ENCODE assay signal across 17 cellular contexts in the genomic region with DNA sequence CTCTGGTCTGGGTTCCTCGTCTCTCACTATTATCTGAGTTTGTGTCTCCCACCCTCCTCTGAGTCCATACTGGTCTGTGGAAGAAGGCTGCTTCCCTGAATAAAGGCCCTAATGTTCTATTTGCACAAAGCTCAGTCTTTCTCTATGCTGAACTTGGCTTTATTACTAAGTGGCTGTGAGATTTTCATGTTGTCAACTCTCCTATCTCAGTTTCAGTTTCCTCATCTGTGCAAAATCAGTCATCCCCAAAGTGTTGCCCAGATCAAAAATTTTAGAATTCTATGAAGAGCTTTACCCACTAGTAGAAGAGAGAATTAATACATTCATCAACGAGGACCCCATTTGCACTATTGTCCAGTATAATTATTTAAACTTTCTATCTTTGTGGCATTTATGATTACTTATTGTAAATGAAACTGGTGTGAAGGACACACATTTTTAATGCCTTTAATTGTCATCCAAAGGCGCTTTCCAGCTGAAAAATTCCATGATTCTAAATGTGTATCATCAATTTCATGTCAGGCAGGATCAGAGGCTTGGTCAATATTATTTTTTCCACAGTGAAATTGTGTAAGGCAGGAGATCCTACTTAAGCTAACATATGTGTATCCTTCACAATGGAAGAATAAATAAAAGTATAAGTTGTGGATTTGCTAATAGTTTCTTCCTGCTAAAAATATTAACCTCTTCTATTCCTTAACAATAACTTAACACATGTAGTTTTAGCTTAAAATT.
DNase-seq lines count a peak whose midpoint lies in the region; ATAC-seq, FAIRE-seq and TF ChIP-seq lines count a peak whose summit lies in the region.
"Had no signal": no experiment of that assay in that cellular context is flagged by ENCODE, and none has a peak within 500 bp of the region (broad histone marks: within the 10 kb centered on the region; RNA-seq: fewer than 3 reads in every experiment).

No MANE protein-coding gene starts in this region.

- no peak for DNase-seq in activated T-cell treated with anti-CD3 and anti-CD28 coated beads, Interleukin-2, amount 50 U/mL, for 4 hours
- DNase-seq in activated T-cell treated with anti-CD3 and anti-CD28 coated beads, Interleukin-2, amount 50 U/mL, for 24 hours, result no peak
- peak; percentile 42 for DNase-seq in endothelial cell of umbilical vein (ENCODE audit: low read depth, low spot score)
- DNase-seq in putamen (ENCODE audit: low spot score), result no peak
- DNase-seq in NCI-H1694 treated with DMSO at 0.1 percent for 48 hours (lab: John Stamatoyannopoulos, UW), result no peak
- no peak for DNase-seq in NCI-H2227 treated with DMSO at 0.1 percent for 48 hours (lab: John Stamatoyannopoulos, UW)
- DNase-seq: esophagus squamous epithelium; islet precursor cell; natural killer cell; NK-92 treated with Interleukin-12 subunit alpha and Interleukin-12 subunit beta, amount 100 ng/mL, for 24 hours; stimulated activated CD8-positive, alpha-beta memory T cell treated with anti-CD3 and anti-CD28 coated beads, Interleukin-4, amount 100 ng/mL, for 48 hours had no signal

- no peak for TF ChIP-seq POLR2A in endothelial cell of umbilical vein (IDR thresholded peaks at IDR 0.05; ENCODE audit: low read depth, low read length)

- H3K79me2 ChIP-seq in endothelial cell of umbilical vein (ENCODE audit: control insufficient read depth, insufficient read depth, low read length), result no peaks in the 10 kb centered on the region

- no peaks in the 10 kb centered on the region for H3K36me3 ChIP-seq in endothelial cell of umbilical vein (ENCODE audit: control insufficient read depth in 2 of 2, extremely low read depth in 1 of 2, insufficient read depth in 2 of 2, low read length in 2 of 2)
- H3K36me3 ChIP-seq: esophagus squamous epithelium had no signal

- peaks cover 20% of the 10 kb centered on the region for H3K4me1 ChIP-seq in endothelial cell of umbilical vein (ENCODE audit: control insufficient read depth, extremely low read depth, insufficient read depth, low read length)
- H3K4me1 ChIP-seq: A549 had no signal

- intact Hi-C loops in endothelial cell of umbilical vein (cut with micrococcal nuclease), result no loop called here

- no peaks in the 10 kb centered on the region for H3K27me3 Mint-ChIP-seq in activated T-cell treated with anti-CD3 and anti-CD28 coated beads, Interleukin-2, amount 50 U/mL, for 4 hours (ENCODE audit: low read depth)
- no peaks in the 10 kb centered on the region for H3K27me3 Mint-ChIP-seq in activated T-cell treated with anti-CD3 and anti-CD28 coated beads, Interleukin-2, amount 50 U/mL, for 24 hours

- H3K27ac ChIP-seq in endothelial cell of umbilical vein (ENCODE audit: insufficient read depth, low read depth, low read length), result no peak overlapping the region
- H3K27ac ChIP-seq: A549, esophagus squamous epithelium had no signal

- H3K9me3 Mint-ChIP-seq in activated T-cell treated with anti-CD3 and anti-CD28 coated beads, Interleukin-2, amount 50 U/mL, for 4 hours, result no peaks in the 10 kb centered on the region
- H3K9me3 Mint-ChIP-seq in activated T-cell treated with anti-CD3 and anti-CD28 coated beads, Interleukin-2, amount 50 U/mL, for 24 hours, result no peaks in the 10 kb centered on the region
- H3K9me3 Mint-ChIP-seq: brain, natural killer cell had no signal

- H3K4me3 ChIP-seq in endothelial cell of umbilical vein (replicated peaks in 1 of 3; ENCODE audit: insufficient read depth in 1 of 3, low read depth in 1 of 3, low read length in 3 of 3), result no peak overlapping the region
- H3K4me3 ChIP-seq: A549, esophagus squamous epithelium, smooth muscle cell had no signal

- H3K4me2 ChIP-seq in endothelial cell of umbilical vein (ENCODE audit: insufficient read depth, low read length), result no peak overlapping the region
- H3K4me2 ChIP-seq: A549, smooth muscle cell had no signal

- H3K9me3 ChIP-seq in endothelial cell of umbilical vein (replicated peaks; ENCODE audit: control insufficient read depth, insufficient read depth, low read length), result no peaks in the 10 kb centered on the region
- H3K9me3 ChIP-seq: A549, esophagus squamous epithelium had no signal

- POLR2A ChIA-PET in endothelial cell of umbilical vein (lab: Charles Lee), result no interaction called here

- TF ChIP-seq CTCF in endothelial cell of umbilical vein (IDR thresholded peaks at IDR 0.05; ENCODE audit: extremely low read depth in 1 of 2, insufficient read depth in 1 of 2, low read depth in 1 of 2, low read length in 2 of 2), result no peak

- no TSS peak for BruUV-seq in endothelial cell of umbilical vein (replicated peaks; lab: Mats Ljungman, UMichigan)

- peak; percentile 18 to 30 for ATAC-seq in activated T-cell treated with anti-CD3 and anti-CD28 coated beads, Interleukin-2, amount 50 U/mL, for 4 hours
- ATAC-seq in GM21528 (IDR thresholded peaks at IDR 0.05; ENCODE audit: low FRiP score, unreplicated experiment), result peak; percentile 77
- ATAC-seq in HG03103 (IDR thresholded peaks at IDR 0.05; ENCODE audit: low read depth, unreplicated experiment), result peak; percentile 70
- ATAC-seq: A549, natural killer cell had no signal

- peak overlapping the region; percentile 67 for H2AFZ ChIP-seq in endothelial cell of umbilical vein (ENCODE audit: low read depth, low read length)

- no peak overlapping the region for H3K27ac Mint-ChIP-seq in activated T-cell treated with anti-CD3 and anti-CD28 coated beads, Interleukin-2, amount 50 U/mL, for 24 hours
- H3K27ac Mint-ChIP-seq: brain, natural killer cell had no signal

- H3K27me3 ChIP-seq in endothelial cell of umbilical vein (ENCODE audit: control insufficient read depth in 2 of 2, insufficient read depth in 2 of 2, low read length in 2 of 2), result no peaks in the 10 kb centered on the region
- H3K27me3 ChIP-seq: esophagus squamous epithelium had no signal

- dilution Hi-C loops in endothelial cell of umbilical vein (cut with MboI; ENCODE audit: extremely low pct_ligation_motif_present, low sequenced_read_pairs), result loop anchor here (25.0 kb wide), 1 partner anchor 379 kb away; a partner anchor contains a TSS

- no peaks in the 10 kb centered on the region for H3K9me1 ChIP-seq in endothelial cell of umbilical vein (replicated peaks; ENCODE audit: control insufficient read depth, extremely low read depth, insufficient read depth, low read length)

- FAIRE-seq in endothelial cell of umbilical vein (lab: Jason Lieb, UNC), result peak; percentile 28
- FAIRE-seq: A549, H54 had no signal

- H3K4me1 Mint-ChIP-seq in activated T-cell treated with anti-CD3 and anti-CD28 coated beads, Interleukin-2, amount 50 U/mL, for 4 hours (ENCODE audit: low read depth), result no peaks in the 10 kb centered on the region
- H3K4me1 Mint-ChIP-seq in activated T-cell treated with anti-CD3 and anti-CD28 coated beads, Interleukin-2, amount 50 U/mL, for 24 hours (ENCODE audit: low read depth), result peaks cover 10% of the 10 kb centered on the region
- H3K4me1 Mint-ChIP-seq: natural killer cell had no signal

- no peaks in the 10 kb centered on the region for H3K36me3 Mint-ChIP-seq in activated T-cell treated with anti-CD3 and anti-CD28 coated beads, Interleukin-2, amount 50 U/mL, for 4 hours (ENCODE audit: insufficient read depth)
- no peaks in the 10 kb centered on the region for H3K36me3 Mint-ChIP-seq in activated T-cell treated with anti-CD3 and anti-CD28 coated beads, Interleukin-2, amount 50 U/mL, for 24 hours (ENCODE audit: low read depth)
- H3K36me3 Mint-ChIP-seq: brain, natural killer cell had no signal

- H3K4me3 Mint-ChIP-seq in activated T-cell treated with anti-CD3 and anti-CD28 coated beads, Interleukin-2, amount 50 U/mL, for 4 hours, result no peak overlapping the region
- H3K4me3 Mint-ChIP-seq in activated T-cell treated with anti-CD3 and anti-CD28 coated beads, Interleukin-2, amount 50 U/mL, for 24 hours, result no peak overlapping the region
- H3K4me3 Mint-ChIP-seq: brain, natural killer cell had no signal

- H4K20me1 ChIP-seq in endothelial cell of umbilical vein (replicated peaks; ENCODE audit: control insufficient read depth, extremely low read depth, insufficient read depth, low read length), result no peaks in the 10 kb centered on the region

- CTCF ChIA-PET in endothelial cell of umbilical vein (lab: Charles Lee), result interaction anchor here (1.1 to 1.7 kb wide), 8 partner anchors 10 to 373 kb away, joined by 3 to 10 read pairs (median 4); no protein-coding TSS in a partner anchor

- H3K9ac ChIP-seq in endothelial cell of umbilical vein (replicated peaks; ENCODE audit: extremely low read depth, insufficient read depth, low read length), result no peak overlapping the region

TF ChIP-seq in endothelial cell of umbilical vein, 7 proteins besides CTCF, POLR2A, EP300 and RAD21:
- TF ChIP-seq, protein P1, sequence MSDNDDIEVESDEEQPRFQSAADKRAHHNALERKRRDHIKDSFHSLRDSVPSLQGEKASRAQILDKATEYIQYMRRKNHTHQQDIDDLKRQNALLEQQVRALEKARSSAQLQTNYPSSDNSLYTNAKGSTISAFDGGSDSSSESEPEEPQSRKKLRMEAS (IDR thresholded peaks at IDR 0.05; ENCODE audit: insufficient read depth, insufficient read length), result no peak
- no peak for TF ChIP-seq FOS (IDR thresholded peaks at IDR 0.05; ENCODE audit: borderline replicate concordance, insufficient read depth, low read length)
- no peak for TF ChIP-seq GATA2 (IDR thresholded peaks at IDR 0.05; ENCODE audit: insufficient read depth, insufficient read length, low read depth, low read length)
- TF ChIP-seq MYC (IDR thresholded peaks at IDR 0.05; ENCODE audit: low read depth, low read length), result no peak
- no peak for TF ChIP-seq POLR2AphosphoS5 (IDR thresholded peaks at IDR 0.05; ENCODE audit: insufficient read depth, low read depth, low read length)
- TF ChIP-seq EZH2 (IDR thresholded peaks at IDR 0.05; ENCODE audit: borderline replicate concordance, low read depth, low read length, severe bottlenecking), result no peak
- no peak for TF ChIP-seq JUN (IDR thresholded peaks at IDR 0.05; ENCODE audit: borderline replicate concordance, insufficient read depth, insufficient read length, low read depth)

Comparison
In these comparisons a context has a peak if more than half of its experiments do, and no peak if none do; other contexts are left out.
1. ATAC-seq: peak in every context shown above with its lines; median percentile 77 in GM21528; 70 in HG03103; 24 in activated T-cell treated with anti-CD3 and anti-CD28 coated beads, Interleukin-2, amount 50 U/mL, for 4 hours.